In genomic region chr3:55484741-55485207, GRCh38 we compare ENCODE assay signal across 10 cellular contexts. TPM values are rescaled to one million over a fixed set of nuclear protein-coding genes. Genes with fewer than 3 reads are reported as not detected.
DNase-seq lines count a peak whose midpoint lies in the region; ATAC-seq and TF ChIP-seq lines count a peak whose summit lies in the region.
"Had no signal": no experiment of that assay in that cellular context is flagged by ENCODE, and none has a peak within 500 bp of the region (broad histone marks: within the 10 kb centered on the region; RNA-seq: fewer than 3 reads in every experiment).

No MANE protein-coding gene starts in this region.

- no peak overlapping the region for H3K4me3 Mint-ChIP-seq in activated CD4-positive, alpha-beta T cell treated with anti-CD3 and anti-CD28 coated beads, Interleukin-2, amount 10 ng/mL, durations not matched to agents 24 days and 14 days
- H3K4me3 Mint-ChIP-seq: immature natural killer cell had no signal

- no peaks in the 10 kb centered on the region for H3K9me3 Mint-ChIP-seq in activated CD4-positive, alpha-beta T cell treated with anti-CD3 and anti-CD28 coated beads, Interleukin-2, amount 10 ng/mL, durations not matched to agents 24 days and 14 days

- no peak overlapping the region for H3K27ac Mint-ChIP-seq in activated CD4-positive, alpha-beta T cell treated with anti-CD3 and anti-CD28 coated beads, Interleukin-2, amount 10 ng/mL, durations not matched to agents 24 days and 14 days
- H3K27ac Mint-ChIP-seq: immature natural killer cell had no signal

- H3K4me1 ChIP-seq in breast epithelium (no peaks in the 10 kb centered on the region), stomach smooth muscle (ENCODE audit: control insufficient read depth, insufficient read depth, low read length) (peaks cover 28% of the 10 kb centered on the region)

- intact Hi-C loops in breast epithelium (cut with DNase I; ENCODE audit: low total_unique reads): no loop called here
- intact Hi-C loops in activated CD4-positive, alpha-beta T cell treated with anti-CD3 and anti-CD28 coated beads, Interleukin-2, amount 10 ng/mL, durations not matched to agents 24 days and 14 days (cut with micrococcal nuclease): loop anchor here (2.0 kb wide), 1 partner anchor 766 kb away; no protein-coding TSS in a partner anchor

- TF ChIP-seq POLR2A in breast epithelium (IDR thresholded peaks at IDR 0.05): no peak

- H3K4me1 Mint-ChIP-seq in activated CD4-positive, alpha-beta T cell treated with anti-CD3 and anti-CD28 coated beads, Interleukin-2, amount 10 ng/mL, durations not matched to agents 24 days and 14 days: peaks cover 9% of the 10 kb centered on the region

- peaks cover 83% of the 10 kb centered on the region for H3K27me3 Mint-ChIP-seq in activated CD4-positive, alpha-beta T cell treated with anti-CD3 and anti-CD28 coated beads, Interleukin-2, amount 10 ng/mL, durations not matched to agents 24 days and 14 days

- H3K9ac ChIP-seq in stomach smooth muscle (ENCODE audit: low read length in 2 of 2): peak overlapping the region in 1 of 2 donors; percentile 55

- H3K27me3 ChIP-seq in breast epithelium (no peaks in the 10 kb centered on the region), kidney epithelial cell (ENCODE audit: control insufficient read depth, insufficient read depth, low read length) (no peaks in the 10 kb centered on the region), stomach smooth muscle (ENCODE audit: control insufficient read depth in 1 of 2, insufficient read depth in 2 of 2, low read length in 2 of 2) (peaks cover 0 to 2% of the 10 kb centered on the region in 2 donors)

- no peaks in the 10 kb centered on the region for H3K9me3 ChIP-seq in breast epithelium
- H3K9me3 ChIP-seq in stomach smooth muscle (ENCODE audit: control insufficient read depth in 2 of 2, low read length in 2 of 2): no peaks in the 10 kb centered on the region

- H3K27ac ChIP-seq in breast epithelium (peak overlapping the region; percentile 82 to 83), stomach smooth muscle (ENCODE audit: low read length) (no peak overlapping the region)

- ATAC-seq in HG03442 (IDR thresholded peaks at IDR 0.05; ENCODE audit: unreplicated experiment) (peak; percentile 3), GM18873 (IDR thresholded peaks at IDR 0.05; ENCODE audit: low FRiP score, unreplicated experiment) (no peak)

- H3K36me3 ChIP-seq in breast epithelium (no peaks in the 10 kb centered on the region), kidney epithelial cell (ENCODE audit: control insufficient read depth, insufficient read depth, low read length) (no peaks in the 10 kb centered on the region), stomach smooth muscle (ENCODE audit: control insufficient read depth in 2 of 2, insufficient read depth in 2 of 2, low read length in 2 of 2) (no peaks in the 10 kb centered on the region)

- H3K4me3 ChIP-seq in breast epithelium: peak overlapping the region; percentile 51 to 91 (median 81)
- H3K4me3 ChIP-seq in kidney epithelial cell (ENCODE audit: low read depth, low read length): peak overlapping the region; percentile 70
- H3K4me3 ChIP-seq in stomach smooth muscle (ENCODE audit: low read length in 2 of 2): peak overlapping the region; percentile 57 to 86

- peaks cover 3% of the 10 kb centered on the region for H3K36me3 Mint-ChIP-seq in activated CD4-positive, alpha-beta T cell treated with anti-CD3 and anti-CD28 coated beads, Interleukin-2, amount 10 ng/mL, durations not matched to agents 24 days and 14 days (ENCODE audit: low read depth)

- TF ChIP-seq CTCF in breast epithelium (IDR thresholded peaks at IDR 0.05) (no peak), kidney epithelial cell (IDR thresholded peaks at IDR 0.05; ENCODE audit: insufficient read depth, low read length, poor library complexity, severe bottlenecking) (no peak)

- DNase-seq in breast epithelium (ENCODE audit: low spot score in 2 of 2) (no peak), kidney epithelial cell (ENCODE audit: low read depth) (no peak), DMS 273 treated with DMSO at 0.1 percent for 48 hours (lab: John Stamatoyannopoulos, UW) (no peak), NCI-H2107 treated with DMSO at 0.1 percent for 48 hours (lab: John Stamatoyannopoulos, UW; ENCODE audit: unreplicated experiment) (no peak)
- DNase-seq in activated CD4-positive, alpha-beta T cell treated with anti-CD3 and anti-CD28 coated beads, Interleukin-2, amount 10 ng/mL, durations not matched to agents 24 days and 14 days: no peak
- DNase-seq: activated gamma-delta T cell, immature natural killer cell had no signal

RNA-seq across cellular contexts. Expression of gene WNT5A, which starts 2.3 kb away (rescaled TPM):
- 10 to 100 TPM in 2 of 3 donors, 1 to 10 TPM in 1; 7.0 to 54.7 (median 18.7) TPM for total RNA-seq in breast epithelium
- 10.7 and 16.4 TPM in 2 replicates for total RNA-seq in kidney epithelial cell
- not detected in 2 replicates for total RNA-seq in activated CD4-positive, alpha-beta T cell treated with anti-CD3 and anti-CD28 coated beads, Interleukin-2, amount 10 ng/mL, durations not matched to agents 24 days and 14 days
